27 cellular contexts compared by ENCODE assay signal in genomic region chr18:5146093-5146492, GRCh38. TPM values are rescaled to one million over a fixed set of nuclear protein-coding genes. Genes with fewer than 3 reads are reported as not detected.
"Had no signal": no experiment of that assay in that cellular context is flagged by ENCODE, and none has a peak within 500 bp of the region (broad histone marks: within the 10 kb centered on the region; RNA-seq: fewer than 3 reads in every experiment).

No MANE protein-coding gene starts in this region.

- H3K27ac ChIP-seq: adrenal gland, ascending aorta, body of pancreas, brain microvascular endothelial cell, breast epithelium, cardiac muscle cell had no signal

- H3K4me1 ChIP-seq: adrenal gland, ascending aorta, body of pancreas, breast epithelium had no signal

- ATAC-seq: activated naive CD4-positive, alpha-beta T cell treated with anti-CD3 and anti-CD28 coated beads, Interleukin-2, amount 50 U/mL, for 72 hours; activated naive CD8-positive, alpha-beta T cell treated with anti-CD3 and anti-CD28 coated beads, Interleukin-2, amount 50 U/mL, for 24 hours; activated T-cell treated with anti-CD3 and anti-CD28 coated beads, Interleukin-2, amount 50 U/mL, for 4 hours; activated T-cell treated with anti-CD3 and anti-CD28 coated beads, Interleukin-2, amount 50 U/mL, for 72 hours; activated T-helper 17 cell treated with anti-CD3 and anti-CD28 coated beads, Interleukin-2, amount 50 U/mL, for 72 hours; body of pancreas had no signal

- DNase-seq: activated effector memory CD4-positive, alpha-beta T cell treated with anti-CD3 and anti-CD28 coated beads, Interleukin-2, amount 50 U/mL, for 16 hours; activated effector memory CD4-positive, alpha-beta T cell treated with Interleukin-2 at 50 U/mL for 16 hours; activated gamma-delta T cell; activated gamma-delta T cell treated with Interleukin-2 at 50 U/mL for 16 hours; activated naive CD4-positive, alpha-beta T cell; activated naive CD4-positive, alpha-beta T cell treated with anti-CD3 and anti-CD28 coated beads for 36 hours; activated naive CD4-positive, alpha-beta T cell treated with anti-CD3 and anti-CD28 coated beads, Interleukin-2, amount 10 ng/mL, durations not matched to agents 7 days and 5 days; activated naive CD4-positive, alpha-beta T cell treated with anti-CD3 and anti-CD28 coated beads, Interleukin-2, amount 50 U/mL, for 16 hours; activated naive CD4-positive, alpha-beta T cell treated with Interleukin-2 at 50 U/mL for 16 hours; activated naive CD8-positive, alpha-beta T cell treated with anti-CD3 and anti-CD28 coated beads for 36 hours; activated naive CD8-positive, alpha-beta T cell treated with anti-CD3 and anti-CD28 coated beads, Interleukin-2, amount 10 ng/mL, durations not matched to agents 7 days and 5 days; activated naive CD8-positive, alpha-beta T cell treated with anti-CD3 and anti-CD28 coated beads, Interleukin-2, amount 50 U/mL, for 24 hours; activated T-cell treated with anti-CD3 and anti-CD28 coated beads, Interleukin-2, amount 50 U/mL, for 4 hours; activated T-cell treated with anti-CD3 and anti-CD28 coated beads, Interleukin-2, amount 50 U/mL, for 48 hours; activated T-cell treated with anti-CD3 and anti-CD28 coated beads, Interleukin-2, amount 50 U/mL, for 72 hours; adrenal gland; amniotic stem cell; amygdala; aorta; body of pancreas; brain microvascular endothelial cell; central memory CD4-positive, alpha-beta T cell had no signal

- H3K36me3 ChIP-seq: adrenal gland, ascending aorta, brain microvascular endothelial cell, breast epithelium, cardiac muscle cell had no signal

- H3K4me3 ChIP-seq: adrenal gland, ascending aorta, body of pancreas, breast epithelium, cardiac muscle cell had no signal

- H3K27me3 ChIP-seq: adrenal gland, ascending aorta, body of pancreas, brain microvascular endothelial cell, breast epithelium, cardiac muscle cell had no signal

- H3K9me3 ChIP-seq: adrenal gland, ascending aorta, body of pancreas, breast epithelium had no signal

RNA-seq across cellular contexts. Expression of gene AKAIN1, which starts 51.0 kb away (rescaled TPM):
- polyA plus RNA-seq: aorta, cardiac muscle cell had no signal
